28 cellular contexts compared by ENCODE assay signal in the genomic region with DNA sequence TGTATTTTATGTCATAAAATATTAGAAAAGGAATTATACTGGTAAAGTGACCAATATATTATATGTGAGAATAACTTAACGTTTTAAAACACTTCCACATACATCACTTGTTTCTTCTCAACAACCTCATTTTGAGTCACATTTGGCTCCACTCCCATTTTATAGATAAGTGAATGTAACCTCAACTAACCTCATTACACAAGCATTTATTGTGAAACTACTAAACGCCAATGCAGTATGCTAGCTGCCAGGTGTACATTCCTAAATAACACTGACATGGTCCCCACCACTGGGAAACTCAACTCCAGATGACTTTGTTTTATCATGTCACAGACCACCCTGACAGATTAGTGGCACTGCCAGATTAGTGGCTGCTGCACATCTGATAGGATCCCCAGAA.
"Had no signal": no experiment of that assay in that cellular context is flagged by ENCODE, and none has a peak within 500 bp of the region (broad histone marks: within the 10 kb centered on the region; RNA-seq: fewer than 3 reads in every experiment).

No MANE protein-coding gene starts in this region.

- DNase-seq: colonic mucosa; effector CD8-positive, alpha-beta T cell; endodermal cell; heart left ventricle; kidney; left lung; mesendoderm; midbrain; naive thymus-derived CD4-positive, alpha-beta T cell; stimulated activated CD4-positive, alpha-beta T cell treated with anti-CD3 and anti-CD28 coated beads, Interleukin-2, amount 100 ng/mL, for 24 hours; stimulated activated CD4-positive, alpha-beta T cell treated with anti-CD3 and anti-CD28 coated beads, Interleukin-4, amount 100 ng/mL, for 24 hours; stimulated activated naive CD4-positive, alpha-beta T cell treated with Interleukin-2 at 50 U/mL for 16 hours; stomach; thyroid gland; upper lobe of left lung; uterus had no signal

- H3K27ac ChIP-seq: colonic mucosa, esophagus muscularis mucosa, foreskin keratinocyte, gastroesophageal sphincter, heart left ventricle, hepatocyte, left lung, neural progenitor cell, parathyroid adenoma, stomach, thyroid gland, upper lobe of left lung, uterus had no signal

- H3K9me3 ChIP-seq: colonic mucosa, esophagus muscularis mucosa, gastroesophageal sphincter, left lung, stomach, thyroid gland, upper lobe of left lung, uterus had no signal

- H2AFZ ChIP-seq: hepatocyte, neural progenitor cell, parathyroid adenoma had no signal

- H3K79me2 ChIP-seq: hepatocyte, parathyroid adenoma had no signal

- H3K27ac Mint-ChIP-seq: dendritic cell treated with granulocyte-macrophage colony-stimulating factor and Interleukin-4, amounts not matched to agents 40 ng/mL and 50 ng/mL, for 4 days; endodermal cell; naive thymus-derived CD4-positive, alpha-beta T cell; nephron; neural progenitor cell; progenitor cell of endocrine pancreas; stimulated activated effector memory CD8-positive, alpha-beta T cell treated with anti-CD3 and anti-CD28 coated beads, Interleukin-12 subunit alpha, Interleukin-12 subunit beta, amount 100 ng/mL, for 72 hours had no signal

- H3K27me3 Mint-ChIP-seq: dendritic cell treated with granulocyte-macrophage colony-stimulating factor and Interleukin-4, amounts not matched to agents 40 ng/mL and 50 ng/mL, for 4 days; naive thymus-derived CD4-positive, alpha-beta T cell; progenitor cell of endocrine pancreas had no signal

- ATAC-seq: foreskin keratinocyte; gastroesophageal sphincter; heart left ventricle; left lung; naive thymus-derived CD4-positive, alpha-beta T cell; sciatic nerve; stimulated activated effector memory CD8-positive, alpha-beta T cell treated with anti-CD3 and anti-CD28 coated beads, Interleukin-12 subunit alpha, Interleukin-12 subunit beta, amount 100 ng/mL, for 72 hours had no signal

- H3K4me3 Mint-ChIP-seq: dendritic cell treated with granulocyte-macrophage colony-stimulating factor and Interleukin-4, amounts not matched to agents 40 ng/mL and 50 ng/mL, for 4 days; endodermal cell; naive thymus-derived CD4-positive, alpha-beta T cell; nephron; neural progenitor cell; stimulated activated effector memory CD8-positive, alpha-beta T cell treated with anti-CD3 and anti-CD28 coated beads, Interleukin-12 subunit alpha, Interleukin-12 subunit beta, amount 100 ng/mL, for 72 hours had no signal

- H3K36me3 Mint-ChIP-seq: naive thymus-derived CD4-positive, alpha-beta T cell; neural progenitor cell; stimulated activated effector memory CD8-positive, alpha-beta T cell treated with anti-CD3 and anti-CD28 coated beads, Interleukin-12 subunit alpha, Interleukin-12 subunit beta, amount 100 ng/mL, for 72 hours had no signal

- H3K4me1 ChIP-seq: colonic mucosa, esophagus muscularis mucosa, foreskin keratinocyte, gastroesophageal sphincter, heart left ventricle, left lung, neural progenitor cell, parathyroid adenoma, stomach, thyroid gland, upper lobe of left lung, uterus had no signal

- H3K4me3 ChIP-seq: colonic mucosa, esophagus muscularis mucosa, gastroesophageal sphincter, heart left ventricle, hepatocyte, left lung, neural progenitor cell, stomach, thyroid gland, upper lobe of left lung, uterus had no signal

- FAIRE-seq: endothelial cell of umbilical vein, kidney had no signal

- H3K9me3 Mint-ChIP-seq: endodermal cell, nephron had no signal

- H3K4me1 Mint-ChIP-seq: naive thymus-derived CD4-positive, alpha-beta T cell; neural progenitor cell; stimulated activated effector memory CD8-positive, alpha-beta T cell treated with anti-CD3 and anti-CD28 coated beads, Interleukin-12 subunit alpha, Interleukin-12 subunit beta, amount 100 ng/mL, for 72 hours had no signal

- H3K9ac ChIP-seq: neural progenitor cell, parathyroid adenoma had no signal

- H3K27me3 ChIP-seq: colonic mucosa, esophagus muscularis mucosa, foreskin keratinocyte, gastroesophageal sphincter, heart left ventricle, hepatocyte, left lung, neural progenitor cell, stomach, thyroid gland, upper lobe of left lung, uterus had no signal

- H3K36me3 ChIP-seq: colonic mucosa, esophagus muscularis mucosa, gastroesophageal sphincter, heart left ventricle, left lung, neural progenitor cell, stomach, thyroid gland, upper lobe of left lung, uterus had no signal

- H3K4me2 ChIP-seq: hepatocyte, neural progenitor cell had no signal
